ENCODE assay signal across 26 cellular contexts in the genomic region with DNA sequence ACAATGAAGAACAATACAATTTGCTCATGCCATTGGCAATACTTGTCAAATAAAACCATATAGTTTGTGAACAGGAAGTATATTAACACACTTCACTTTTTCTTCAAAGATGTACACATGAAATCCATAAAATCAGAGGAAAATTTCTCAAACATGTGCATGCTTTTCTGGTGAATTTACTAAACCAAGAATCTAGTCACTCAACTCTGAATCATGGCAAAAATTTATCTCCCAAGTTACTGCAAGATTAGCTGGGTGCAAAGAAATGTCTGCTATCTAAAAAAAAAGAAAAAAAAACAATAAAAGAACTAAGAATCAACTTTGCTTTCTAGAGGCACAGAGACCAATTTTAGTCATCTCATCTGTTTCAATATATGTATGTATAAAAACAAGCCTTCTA.
"Had no signal": no experiment of that assay in that cellular context is flagged by ENCODE, and none has a peak within 500 bp of the region (broad histone marks: within the 10 kb centered on the region; RNA-seq: fewer than 3 reads in every experiment).

No MANE protein-coding gene starts in this region.

- H3K4me1 Mint-ChIP-seq: naive thymus-derived CD8-positive, alpha-beta T cell; nephron progenitor cell; stimulated activated memory B cell treated with anti-CD40 and anti-IgM and Interleukin-4, amounts not matched to agents 10 μg/mL and 1 μg/mL and 100 μg/mL, for 72 hours had no signal

- ATAC-seq: effector memory CD8-positive, alpha-beta T cell; foreskin keratinocyte; gastroesophageal sphincter; heart left ventricle; left cardiac atrium; left ventricle myocardium superior; lower lobe of right lung; naive thymus-derived CD8-positive, alpha-beta T cell; psoas muscle; right cardiac atrium; stimulated activated memory B cell treated with anti-CD40 and anti-IgM and Interleukin-4, amounts not matched to agents 10 μg/mL and 1 μg/mL and 100 μg/mL, for 72 hours; stimulated activated naive CD8-positive, alpha-beta T cell treated with anti-CD3 and anti-CD28 coated beads, Interleukin-15, Interleukin-2, amounts not matched to agents 100 U/mL and 50 U/mL, for 24 hours; upper lobe of right lung had no signal

- H3K36me3 Mint-ChIP-seq: naive thymus-derived CD8-positive, alpha-beta T cell; stimulated activated memory B cell treated with anti-CD40 and anti-IgM and Interleukin-4, amounts not matched to agents 10 μg/mL and 1 μg/mL and 100 μg/mL, for 72 hours had no signal

- H3K4me3 Mint-ChIP-seq: effector memory CD8-positive, alpha-beta T cell; naive thymus-derived CD8-positive, alpha-beta T cell; nephron progenitor cell; stimulated activated memory B cell treated with anti-CD40 and anti-IgM and Interleukin-4, amounts not matched to agents 10 μg/mL and 1 μg/mL and 100 μg/mL, for 72 hours had no signal

- H2AFZ ChIP-seq: hepatocyte had no signal

- H3K9me3 Mint-ChIP-seq: effector memory CD8-positive, alpha-beta T cell; nephron progenitor cell; stimulated activated memory B cell treated with anti-CD40 and anti-IgM and Interleukin-4, amounts not matched to agents 10 μg/mL and 1 μg/mL and 100 μg/mL, for 72 hours had no signal

- H3K4me3 ChIP-seq: colonic mucosa, gastroesophageal sphincter, heart left ventricle, hepatocyte, lower lobe of right lung, ovary, psoas muscle, sigmoid colon, spleen, thoracic aorta, tibial nerve, upper lobe of right lung, uterus had no signal

- H3K27me3 ChIP-seq: colonic mucosa, foreskin keratinocyte, gastroesophageal sphincter, heart left ventricle, hepatocyte, ovary, sigmoid colon, spleen, tibial nerve, upper lobe of right lung, uterus had no signal

- H3K27me3 Mint-ChIP-seq: effector memory CD8-positive, alpha-beta T cell; naive thymus-derived CD8-positive, alpha-beta T cell; stimulated activated memory B cell treated with anti-CD40 and anti-IgM and Interleukin-4, amounts not matched to agents 10 μg/mL and 1 μg/mL and 100 μg/mL, for 72 hours had no signal

- H3K36me3 ChIP-seq: colonic mucosa, gastroesophageal sphincter, heart left ventricle, lower lobe of right lung, ovary, sigmoid colon, spleen, thoracic aorta, tibial nerve, upper lobe of right lung, uterus had no signal

- H3K4me1 ChIP-seq: colonic mucosa, foreskin keratinocyte, gastroesophageal sphincter, heart left ventricle, lower lobe of right lung, psoas muscle, sigmoid colon, spleen, tibial nerve, upper lobe of right lung, uterus had no signal

- H3K9me3 ChIP-seq: colonic mucosa, gastroesophageal sphincter, heart left ventricle, lower lobe of right lung, ovary, psoas muscle, sigmoid colon, spleen, thoracic aorta, tibial nerve, upper lobe of right lung, uterus had no signal

- DNase-seq: colonic mucosa; dermis blood vessel endothelial cell; effector memory CD8-positive, alpha-beta T cell; heart left ventricle; left cardiac atrium; left ventricle myocardium superior; lower lobe of right lung; naive thymus-derived CD8-positive, alpha-beta T cell; nephron progenitor cell; occipital lobe; ovary; posterior cingulate gyrus; psoas muscle; right cardiac atrium; sigmoid colon; spleen; stimulated activated CD4-positive, alpha-beta T cell treated with anti-CD3 and anti-CD28 coated beads, Interleukin-4, amount 100 ng/mL, for 4 hours; stimulated activated naive CD8-positive, alpha-beta T cell treated with anti-CD3 and anti-CD28 coated beads, Interleukin-15, Interleukin-2, amounts not matched to agents 100 U/mL and 50 U/mL, for 24 hours; upper lobe of right lung; uterus had no signal

- H3K79me2 ChIP-seq: hepatocyte had no signal

- H3K27ac ChIP-seq: colonic mucosa, foreskin keratinocyte, gastroesophageal sphincter, heart left ventricle, hepatocyte, lower lobe of right lung, ovary, psoas muscle, sigmoid colon, spleen, thoracic aorta, tibial nerve, upper lobe of right lung, uterus had no signal

- H3K4me2 ChIP-seq: hepatocyte had no signal
